17 cellular contexts compared by ENCODE assay signal in genomic region chr1:8745749-8746390, GRCh38.
A peak's percentile ranks its signal among the peaks of the same experiment; 100 is the strongest.
DNase-seq lines count a peak whose midpoint lies in the region; ATAC-seq, FAIRE-seq and TF ChIP-seq lines count a peak whose summit lies in the region.
"Had no signal": no experiment of that assay in that cellular context is flagged by ENCODE, and none has a peak within 500 bp of the region (broad histone marks: within the 10 kb centered on the region; RNA-seq: fewer than 3 reads in every experiment).

No MANE protein-coding gene starts in this region.

- H2AFZ ChIP-seq in Loucy (ENCODE audit: low read length) (no peak overlapping the region), astrocyte (ENCODE audit: low read depth, low read length) (no peak overlapping the region)
- H2AFZ ChIP-seq: GM23248, PC-9 had no signal

- TF ChIP-seq CTCF in Loucy (conservative IDR thresholded peaks at IDR 0.05; ENCODE audit: low read length) = no peak
- TF ChIP-seq CTCF in astrocyte (IDR thresholded peaks at IDR 0.05; ENCODE audit: insufficient read depth, low read depth, low read length) = no peak
- no peak for TF ChIP-seq CTCF in mesothelial cell of epicardium (IDR thresholded peaks at IDR 0.05; ENCODE audit: unreplicated experiment)
- no peak for TF ChIP-seq CTCF in GM10266 (IDR thresholded peaks at IDR 0.05; ENCODE audit: control insufficient read depth, insufficient read depth, low read depth, missing control alignments)

- H3K4me3 Mint-ChIP-seq in astrocyte (ENCODE audit: unreplicated experiment) = no peak overlapping the region
- no peak overlapping the region for H3K4me3 Mint-ChIP-seq in mesothelial cell of epicardium
- H3K4me3 Mint-ChIP-seq: CD8-positive, alpha-beta T cell; T-helper 2 cell treated with Interferon-gamma antibody and Interleukin-4, amounts not matched to agents 5 μg/mL and 100 μg/mL, for 36 hours had no signal

- H3K9me2 ChIP-seq in Loucy (replicated peaks; ENCODE audit: low read depth, low read length) = no peaks in the 10 kb centered on the region

- H3K27ac ChIP-seq in astrocyte (ENCODE audit: low read depth, low read length) = no peak overlapping the region
- H3K27ac ChIP-seq: GM23248, PC-9 had no signal

- H4K20me1 ChIP-seq in Loucy (ENCODE audit: insufficient read depth, low read length, poor library complexity, severe bottlenecking) (no peaks in the 10 kb centered on the region), astrocyte (ENCODE audit: insufficient read depth, low read length) (peaks cover 4% of the 10 kb centered on the region)

- peaks cover 47% of the 10 kb centered on the region for H3K79me2 ChIP-seq in Loucy (ENCODE audit: insufficient read depth, low read length)
- peaks cover 8% of the 10 kb centered on the region for H3K79me2 ChIP-seq in astrocyte (ENCODE audit: insufficient read depth, low read length)

- H3K4me1 Mint-ChIP-seq in astrocyte (ENCODE audit: low read depth, unreplicated experiment) = peaks cover 22% of the 10 kb centered on the region
- H3K4me1 Mint-ChIP-seq in mesothelial cell of epicardium = peaks cover 28% of the 10 kb centered on the region

- H3K36me3 Mint-ChIP-seq in astrocyte (ENCODE audit: low read depth, unreplicated experiment) (peaks cover 8% of the 10 kb centered on the region), mesothelial cell of epicardium (peaks cover 4% of the 10 kb centered on the region)

- H3K27me3 Mint-ChIP-seq in astrocyte (ENCODE audit: low read depth, unreplicated experiment) (no peaks in the 10 kb centered on the region), mesothelial cell of epicardium (ENCODE audit: low read depth) (no peaks in the 10 kb centered on the region)

- H3K27me3 ChIP-seq in Loucy (ENCODE audit: insufficient read depth, low read length, poor library complexity, severe bottlenecking) (no peaks in the 10 kb centered on the region), astrocyte (ENCODE audit: insufficient read depth, low read length) (no peaks in the 10 kb centered on the region)
- H3K27me3 ChIP-seq: BE2C had no signal

- no peak overlapping the region for H3K9ac ChIP-seq in Loucy (ENCODE audit: low read depth, low read length, poor library complexity, severe bottlenecking)
- no peak overlapping the region for H3K9ac ChIP-seq in astrocyte (ENCODE audit: low read length)
- H3K9ac ChIP-seq: GM23248 had no signal

- H3K4me3 ChIP-seq in Loucy (ENCODE audit: low read length, poor library complexity, severe bottlenecking) (no peak overlapping the region), astrocyte (ENCODE audit: insufficient read depth, low read depth, low read length) (no peak overlapping the region)
- H3K4me3 ChIP-seq: GM23248, PC-9 had no signal

- H3K27ac Mint-ChIP-seq in astrocyte (ENCODE audit: unreplicated experiment) (peak overlapping the region; percentile 45), mesothelial cell of epicardium (peak overlapping the region; percentile 77)
- H3K27ac Mint-ChIP-seq: CD8-positive, alpha-beta T cell had no signal

- H3K4me2 ChIP-seq in Loucy (ENCODE audit: low read depth, low read length, poor library complexity, severe bottlenecking) (peak overlapping the region; percentile 53), astrocyte (ENCODE audit: low read length) (no peak overlapping the region)
- H3K4me2 ChIP-seq: PC-9 had no signal

- no peak for ATAC-seq in HG02610 (IDR thresholded peaks at IDR 0.05; ENCODE audit: unreplicated experiment)
- ATAC-seq: CD8-positive, alpha-beta T cell had no signal

- DNase-seq in EH (ENCODE audit: low read depth) (peak; percentile 30), astrocyte (ENCODE audit: low read depth) (peak; percentile 38), mesothelial cell of epicardium (ENCODE audit: low spot score in 2 of 2, unreplicated experiment in 2 of 2) (no peak), NCI-H524 treated with DMSO at 0.1 percent for 48 hours (lab: John Stamatoyannopoulos, UW) (no peak), GM10266 (ENCODE audit: extremely low spot score) (no peak)
- DNase-seq: BE2C; CD8-positive, alpha-beta T cell; DMS 273 treated with DMSO at 0.1 percent for 48 hours; NCI-H1092; NCI-H2227 treated with DMSO at 0.1 percent for 48 hours; PC-9; SHP77 had no signal

- 0 out of 2 replicates have a peak, but pooled peaks cover 2% of the 10 kb centered on the region for H3F3A ChIP-seq in Loucy (ENCODE audit: low read depth)

- no peaks in the 10 kb centered on the region for H3K9me3 Mint-ChIP-seq in astrocyte (ENCODE audit: unreplicated experiment)
- no peaks in the 10 kb centered on the region for H3K9me3 Mint-ChIP-seq in mesothelial cell of epicardium

- H3K9me3 ChIP-seq in Loucy (ENCODE audit: insufficient read depth, low read depth, low read length) (no peaks in the 10 kb centered on the region), astrocyte (ENCODE audit: insufficient read depth, low read depth, low read length) (no peaks in the 10 kb centered on the region)
- H3K9me3 ChIP-seq: BE2C had no signal

- no peak for FAIRE-seq in astrocyte (lab: Jason Lieb, UNC)
- FAIRE-seq: GM18507 had no signal

- peaks cover 32% of the 10 kb centered on the region for H3K4me1 ChIP-seq in Loucy (ENCODE audit: insufficient read depth, low read length, poor library complexity, severe bottlenecking)
- no peaks in the 10 kb centered on the region for H3K4me1 ChIP-seq in astrocyte (ENCODE audit: insufficient read depth, low read length)
- H3K4me1 ChIP-seq: BE2C had no signal

- no peaks in the 10 kb centered on the region for H3K36me3 ChIP-seq in Loucy (ENCODE audit: insufficient read depth, low read length)
- H3K36me3 ChIP-seq in astrocyte (ENCODE audit: insufficient read depth, low read length) = no peaks in the 10 kb centered on the region
- H3K36me3 ChIP-seq: BE2C had no signal

Comparison
In these comparisons a context has a peak if more than half of its experiments do, and no peak if none do; other contexts are left out.
1. DNase-seq: peak in EH (single experiment) and astrocyte (single experiment); none in mesothelial cell of epicardium (0 of 2), NCI-H524 treated with DMSO at 0.1 percent for 48 hours (single experiment) and GM10266 (single experiment).